In genomic region chrX:110322603-110323002, GRCh38 we compare ENCODE assay signal across 1 cellular context.
TF ChIP-seq lines count a peak whose summit lies in the region.

No MANE protein-coding gene starts in this region.

TF ChIP-seq in HEK293, 187 proteins besides CTCF, POLR2A, EP300 and RAD21 (continued from another document):
- TF ChIP-seq, protein P1, sequence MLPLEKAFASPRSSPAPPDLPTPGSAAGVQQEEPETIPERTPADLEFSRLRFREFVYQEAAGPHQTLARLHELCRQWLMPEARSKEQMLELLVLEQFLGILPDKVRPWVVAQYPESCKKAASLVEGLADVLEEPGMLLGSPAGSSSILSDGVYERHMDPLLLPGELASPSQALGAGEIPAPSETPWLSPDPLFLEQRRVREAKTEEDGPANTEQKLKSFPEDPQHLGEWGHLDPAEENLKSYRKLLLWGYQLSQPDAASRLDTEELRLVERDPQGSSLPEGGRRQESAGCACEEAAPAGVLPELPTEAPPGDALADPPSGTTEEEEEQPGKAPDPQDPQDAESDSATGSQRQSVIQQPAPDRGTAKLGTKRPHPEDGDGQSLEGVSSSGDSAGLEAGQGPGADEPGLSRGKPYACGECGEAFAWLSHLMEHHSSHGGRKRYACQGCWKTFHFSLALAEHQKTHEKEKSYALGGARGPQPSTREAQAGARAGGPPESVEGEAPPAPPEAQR (tag by site-specific recombination; IDR thresholded peaks at IDR 0.05): no peak
- no peak for TF ChIP-seq ZFP41 (tag by site-specific recombination; IDR thresholded peaks at IDR 0.05; ENCODE audit: borderline replicate concordance)
- TF ChIP-seq ZNF280C (tag by site-specific recombination; IDR thresholded peaks at IDR 0.05): no peak
- TF ChIP-seq KLF8 (tag by site-specific recombination; IDR thresholded peaks at IDR 0.05): no peak
- TF ChIP-seq ZNF548 (tag by site-specific recombination; IDR thresholded peaks at IDR 0.05): no peak
- TF ChIP-seq ZNF274 (IDR thresholded peaks at IDR 0.05; ENCODE audit: low read length): no peak
- no peak for TF ChIP-seq ZNF274 (tag by site-specific recombination; IDR thresholded peaks at IDR 0.05; ENCODE audit: borderline replicate concordance)
- no peak for TF ChIP-seq ZNF211 (tag by site-specific recombination; IDR thresholded peaks at IDR 0.05; ENCODE audit: low read depth)
- no peak for TF ChIP-seq ZNF423 (tag by site-specific recombination; IDR thresholded peaks at IDR 0.05)
- TF ChIP-seq ZNF16 (tag by site-specific recombination; IDR thresholded peaks at IDR 0.05; ENCODE audit: low read depth): no peak
- no peak for TF ChIP-seq ZNF266 (tag by site-specific recombination; IDR thresholded peaks at IDR 0.05; ENCODE audit: low read depth)
- TF ChIP-seq GFI1B (tag by site-specific recombination; IDR thresholded peaks at IDR 0.05): 0 out of 2 replicates have a peak, but pooled peaks have one; percentile 14
- TF ChIP-seq KLF1 (tag by site-specific recombination; IDR thresholded peaks at IDR 0.05): no peak
- TF ChIP-seq ZNF707 (tag by site-specific recombination; IDR thresholded peaks at IDR 0.05): no peak
- TF ChIP-seq ZNF2 (tag by site-specific recombination; IDR thresholded peaks at IDR 0.05): no peak
- TF ChIP-seq ZNF19 (tag by site-specific recombination; IDR thresholded peaks at IDR 0.05; ENCODE audit: low read depth): no peak
- no peak for TF ChIP-seq GLIS2 (tag by site-specific recombination; IDR thresholded peaks at IDR 0.05)
- TF ChIP-seq, protein P2, sequence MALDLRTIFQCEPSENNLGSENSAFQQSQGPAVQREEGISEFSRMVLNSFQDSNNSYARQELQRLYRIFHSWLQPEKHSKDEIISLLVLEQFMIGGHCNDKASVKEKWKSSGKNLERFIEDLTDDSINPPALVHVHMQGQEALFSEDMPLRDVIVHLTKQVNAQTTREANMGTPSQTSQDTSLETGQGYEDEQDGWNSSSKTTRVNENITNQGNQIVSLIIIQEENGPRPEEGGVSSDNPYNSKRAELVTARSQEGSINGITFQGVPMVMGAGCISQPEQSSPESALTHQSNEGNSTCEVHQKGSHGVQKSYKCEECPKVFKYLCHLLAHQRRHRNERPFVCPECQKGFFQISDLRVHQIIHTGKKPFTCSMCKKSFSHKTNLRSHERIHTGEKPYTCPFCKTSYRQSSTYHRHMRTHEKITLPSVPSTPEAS (tag by site-specific recombination; IDR thresholded peaks at IDR 0.05): no peak
- no peak for TF ChIP-seq ZNF157 (tag by site-specific recombination; IDR thresholded peaks at IDR 0.05)
- TF ChIP-seq INSM2 (tag by site-specific recombination; IDR thresholded peaks at IDR 0.05): peak; percentile 70; the same call in 1 of the 2 replicates
- TF ChIP-seq ZNF560 (tag by site-specific recombination; IDR thresholded peaks at IDR 0.05; ENCODE audit: borderline replicate concordance): no peak
- no peak for TF ChIP-seq ZNF747 (tag by site-specific recombination; IDR thresholded peaks at IDR 0.05)
- no peak for TF ChIP-seq ZNF140 (tag by site-specific recombination; IDR thresholded peaks at IDR 0.05)
- TF ChIP-seq ZNF138 (tag by site-specific recombination; IDR thresholded peaks at IDR 0.05; ENCODE audit: borderline replicate concordance): no peak
- no peak for TF ChIP-seq ZNF404 (tag by site-specific recombination; IDR thresholded peaks at IDR 0.05)
- TF ChIP-seq HOXC10 (CRISPR knock-in tag; IDR thresholded peaks at IDR 0.05): no peak
- no peak for TF ChIP-seq ZNF670 (tag by site-specific recombination; IDR thresholded peaks at IDR 0.05; ENCODE audit: low read depth)
- TF ChIP-seq ZBTB7A (tag by site-specific recombination; IDR thresholded peaks at IDR 0.05; ENCODE audit: low read depth): no peak
- TF ChIP-seq ZNF792 (tag by site-specific recombination; IDR thresholded peaks at IDR 0.05): no peak
- TF ChIP-seq ZNF169 (tag by site-specific recombination; IDR thresholded peaks at IDR 0.05): no peak
- no peak for TF ChIP-seq ZNF701 (tag by site-specific recombination; IDR thresholded peaks at IDR 0.05)
- peak; percentile 35; the same call in 1 of the 2 replicates for TF ChIP-seq ZXDB (tag by site-specific recombination; IDR thresholded peaks at IDR 0.05)
- no peak for TF ChIP-seq ZNF280D (tag by site-specific recombination; IDR thresholded peaks at IDR 0.05)
- no peak for TF ChIP-seq GLI4 (tag by site-specific recombination; IDR thresholded peaks at IDR 0.05)
- no peak for TF ChIP-seq ZNF530 (tag by site-specific recombination; IDR thresholded peaks at IDR 0.05; ENCODE audit: low read depth)
- TF ChIP-seq, protein P3, sequence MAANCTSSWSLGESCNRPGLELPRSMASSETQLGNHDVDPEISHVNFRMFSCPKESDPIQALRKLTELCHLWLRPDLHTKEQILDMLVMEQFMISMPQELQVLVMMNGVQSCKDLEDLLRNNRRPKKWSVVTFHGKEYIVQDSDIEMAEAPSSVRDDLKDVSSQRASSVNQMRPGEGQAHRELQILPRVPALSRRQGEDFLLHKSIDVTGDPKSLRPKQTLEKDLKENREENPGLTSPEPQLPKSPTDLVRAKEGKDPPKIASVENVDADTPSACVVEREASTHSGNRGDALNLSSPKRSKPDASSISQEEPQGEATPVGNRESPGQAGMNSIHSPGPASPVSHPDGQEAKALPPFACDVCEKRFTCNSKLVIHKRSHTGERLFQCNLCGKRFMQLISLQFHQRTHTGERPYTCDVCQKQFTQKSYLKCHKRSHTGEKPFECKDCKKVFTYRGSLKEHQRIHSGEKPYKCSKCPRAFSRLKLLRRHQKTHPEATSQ (tag by site-specific recombination; IDR thresholded peaks at IDR 0.05): no peak
- TF ChIP-seq KLF10 (tag by site-specific recombination; IDR thresholded peaks at IDR 0.05): no peak
